In the genomic region with DNA sequence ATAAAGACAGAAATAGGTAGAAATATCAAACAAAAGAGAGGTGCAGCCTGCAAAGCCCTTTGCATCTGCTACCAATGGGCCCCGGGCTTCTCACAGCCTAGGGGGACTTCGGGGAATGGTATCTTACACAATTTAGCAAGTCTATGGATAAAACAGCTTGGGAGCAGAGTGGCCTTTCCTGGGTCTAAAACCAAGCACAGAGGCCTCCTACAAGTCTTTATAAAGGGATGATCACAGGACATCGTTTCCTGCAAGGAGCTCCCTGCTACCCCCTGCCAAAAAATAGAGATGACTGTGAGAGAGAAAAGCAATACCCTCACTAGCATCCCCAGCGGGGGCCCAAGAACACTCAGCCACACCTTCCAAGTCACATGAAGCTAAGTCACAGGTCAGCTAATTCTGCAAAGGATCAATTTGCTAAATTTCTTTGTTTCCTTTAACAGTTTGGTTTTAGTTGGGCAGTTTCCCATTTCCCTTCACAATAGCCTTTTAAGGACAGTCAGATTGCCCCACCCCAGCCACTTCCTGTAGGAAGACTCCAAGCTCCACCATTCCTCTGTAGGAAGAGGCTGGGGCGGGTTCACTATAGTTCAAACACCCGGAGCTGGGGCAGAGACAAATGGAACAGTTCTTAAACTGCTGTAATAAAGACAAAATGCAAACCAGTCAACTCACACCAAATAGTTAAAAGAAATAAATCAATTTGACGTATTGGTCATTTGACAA, we compare ENCODE assay signal across 26 cellular contexts.
"Had no signal": no experiment of that assay in that cellular context is flagged by ENCODE, and none has a peak within 500 bp of the region (broad histone marks: within the 10 kb centered on the region; RNA-seq: fewer than 3 reads in every experiment).

No MANE protein-coding gene starts in this region.

- H3K36me3 Mint-ChIP-seq: mesothelial cell of epicardium; naive B cell; natural killer cell treated with Interleukin-12 subunit alpha and Interleukin-12 subunit beta and Interleukin-15 and Interleukin-18, amount 100 ng/mL, for 72 hours; stimulated activated memory B cell treated with anti-CD40 and anti-IgM and Interleukin-4, amounts not matched to agents 10 μg/mL and 1 μg/mL and 100 μg/mL, for 72 hours; type B pancreatic cell had no signal

- H3K4me3 Mint-ChIP-seq: mesothelial cell of epicardium; natural killer cell treated with Interleukin-12 subunit alpha and Interleukin-12 subunit beta and Interleukin-15 and Interleukin-18, amount 100 ng/mL, for 72 hours; neural crest cell; stimulated activated memory B cell treated with anti-CD40 and anti-IgM and Interleukin-4, amounts not matched to agents 10 μg/mL and 1 μg/mL and 100 μg/mL, for 72 hours; type B pancreatic cell had no signal

- ATAC-seq: esophagus mucosa; gastroesophageal sphincter; heart left ventricle; left cardiac atrium; left lung; mucosa of descending colon; natural killer cell treated with Interleukin-12 subunit alpha and Interleukin-12 subunit beta and Interleukin-15 and Interleukin-18, amount 100 ng/mL, for 72 hours; stimulated activated memory B cell treated with anti-CD40 and anti-IgM and Interleukin-4, amounts not matched to agents 10 μg/mL and 1 μg/mL and 100 μg/mL, for 72 hours; stimulated activated naive CD8-positive, alpha-beta T cell treated with anti-CD3 and anti-CD28 coated beads, Interleukin-15, Interleukin-2, amounts not matched to agents 100 U/mL and 50 U/mL, for 24 hours had no signal

- DNase-seq: effector CD4-positive, alpha-beta T cell; foreskin fibroblast; heart left ventricle; left cardiac atrium; left lung; mesenchymal stem cell; mucosa of descending colon; naive B cell; right cardiac atrium; sigmoid colon; stimulated activated CD4-positive, alpha-beta T cell treated with anti-CD3 and anti-CD28 coated beads, Interleukin-4, amount 100 ng/mL, for 4 hours; stimulated activated naive CD8-positive, alpha-beta T cell treated with anti-CD3 and anti-CD28 coated beads, Interleukin-15, Interleukin-2, amounts not matched to agents 100 U/mL and 50 U/mL, for 24 hours; substantia nigra; testis; tibial artery had no signal

- H3K27ac ChIP-seq: epithelial cell of prostate, gastroesophageal sphincter, heart left ventricle, hepatocyte, left lung, prostate gland, sigmoid colon, testis, tibial artery had no signal

- H3K27ac Mint-ChIP-seq: mesothelial cell of epicardium; natural killer cell treated with Interleukin-12 subunit alpha and Interleukin-12 subunit beta and Interleukin-15 and Interleukin-18, amount 100 ng/mL, for 72 hours; stimulated activated memory B cell treated with anti-CD40 and anti-IgM and Interleukin-4, amounts not matched to agents 10 μg/mL and 1 μg/mL and 100 μg/mL, for 72 hours; type B pancreatic cell had no signal

- H3K9me3 ChIP-seq: gastroesophageal sphincter, heart left ventricle, left lung, mucosa of descending colon, prostate gland, sigmoid colon, testis, tibial artery had no signal

- H3K4me3 ChIP-seq: dorsolateral prefrontal cortex, gastroesophageal sphincter, heart left ventricle, hepatocyte, left lung, mucosa of descending colon, prostate gland, sigmoid colon, testis, tibial artery had no signal

- H3K27me3 ChIP-seq: dorsolateral prefrontal cortex, testis had no signal

- H3K4me2 ChIP-seq: hepatocyte had no signal

- H3K4me1 Mint-ChIP-seq: mesothelial cell of epicardium; naive B cell; neural crest cell; stimulated activated memory B cell treated with anti-CD40 and anti-IgM and Interleukin-4, amounts not matched to agents 10 μg/mL and 1 μg/mL and 100 μg/mL, for 72 hours had no signal

- H3K36me3 ChIP-seq: gastroesophageal sphincter, heart left ventricle, left lung, prostate gland, sigmoid colon, tibial artery had no signal

- H3K4me1 ChIP-seq: gastroesophageal sphincter, heart left ventricle, left lung, prostate gland, sigmoid colon, testis, tibial artery had no signal

- H2AFZ ChIP-seq: hepatocyte had no signal

- H3K9me3 Mint-ChIP-seq: mesothelial cell of epicardium; natural killer cell treated with Interleukin-12 subunit alpha and Interleukin-12 subunit beta and Interleukin-15 and Interleukin-18, amount 100 ng/mL, for 72 hours; neural crest cell; stimulated activated memory B cell treated with anti-CD40 and anti-IgM and Interleukin-4, amounts not matched to agents 10 μg/mL and 1 μg/mL and 100 μg/mL, for 72 hours; type B pancreatic cell had no signal
